In genomic region chr20:53594068-53595017, GRCh38 we compare ENCODE assay signal across 1 cellular context.
A peak's percentile ranks its signal among the peaks of the same experiment; 100 is the strongest.
TF ChIP-seq lines count a peak whose summit lies in the region.

No MANE protein-coding gene starts in this region.

TF ChIP-seq in HepG2, 621 proteins besides CTCF, POLR2A, EP300 and RAD21 (continued from another document and continues in another):
- TF ChIP-seq, protein P1, sequence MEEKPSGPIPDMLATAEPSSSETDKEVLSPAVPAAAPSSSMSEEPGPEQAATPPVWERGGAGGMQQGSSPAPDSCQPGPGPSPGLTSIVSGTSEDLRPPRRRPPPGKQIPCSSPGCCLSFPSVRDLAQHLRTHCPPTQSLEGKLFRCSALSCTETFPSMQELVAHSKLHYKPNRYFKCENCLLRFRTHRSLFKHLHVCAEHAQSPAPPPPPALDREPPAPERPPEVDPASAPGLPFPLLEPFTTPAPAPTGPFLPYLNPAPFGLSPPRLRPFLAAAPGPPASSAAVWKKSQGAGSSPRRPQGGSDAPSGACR (CRISPR knock-in tag; IDR thresholded peaks at IDR 0.05) = peak; percentile 56; the same call in 1 of the 2 replicates
- TF ChIP-seq, protein P2, sequence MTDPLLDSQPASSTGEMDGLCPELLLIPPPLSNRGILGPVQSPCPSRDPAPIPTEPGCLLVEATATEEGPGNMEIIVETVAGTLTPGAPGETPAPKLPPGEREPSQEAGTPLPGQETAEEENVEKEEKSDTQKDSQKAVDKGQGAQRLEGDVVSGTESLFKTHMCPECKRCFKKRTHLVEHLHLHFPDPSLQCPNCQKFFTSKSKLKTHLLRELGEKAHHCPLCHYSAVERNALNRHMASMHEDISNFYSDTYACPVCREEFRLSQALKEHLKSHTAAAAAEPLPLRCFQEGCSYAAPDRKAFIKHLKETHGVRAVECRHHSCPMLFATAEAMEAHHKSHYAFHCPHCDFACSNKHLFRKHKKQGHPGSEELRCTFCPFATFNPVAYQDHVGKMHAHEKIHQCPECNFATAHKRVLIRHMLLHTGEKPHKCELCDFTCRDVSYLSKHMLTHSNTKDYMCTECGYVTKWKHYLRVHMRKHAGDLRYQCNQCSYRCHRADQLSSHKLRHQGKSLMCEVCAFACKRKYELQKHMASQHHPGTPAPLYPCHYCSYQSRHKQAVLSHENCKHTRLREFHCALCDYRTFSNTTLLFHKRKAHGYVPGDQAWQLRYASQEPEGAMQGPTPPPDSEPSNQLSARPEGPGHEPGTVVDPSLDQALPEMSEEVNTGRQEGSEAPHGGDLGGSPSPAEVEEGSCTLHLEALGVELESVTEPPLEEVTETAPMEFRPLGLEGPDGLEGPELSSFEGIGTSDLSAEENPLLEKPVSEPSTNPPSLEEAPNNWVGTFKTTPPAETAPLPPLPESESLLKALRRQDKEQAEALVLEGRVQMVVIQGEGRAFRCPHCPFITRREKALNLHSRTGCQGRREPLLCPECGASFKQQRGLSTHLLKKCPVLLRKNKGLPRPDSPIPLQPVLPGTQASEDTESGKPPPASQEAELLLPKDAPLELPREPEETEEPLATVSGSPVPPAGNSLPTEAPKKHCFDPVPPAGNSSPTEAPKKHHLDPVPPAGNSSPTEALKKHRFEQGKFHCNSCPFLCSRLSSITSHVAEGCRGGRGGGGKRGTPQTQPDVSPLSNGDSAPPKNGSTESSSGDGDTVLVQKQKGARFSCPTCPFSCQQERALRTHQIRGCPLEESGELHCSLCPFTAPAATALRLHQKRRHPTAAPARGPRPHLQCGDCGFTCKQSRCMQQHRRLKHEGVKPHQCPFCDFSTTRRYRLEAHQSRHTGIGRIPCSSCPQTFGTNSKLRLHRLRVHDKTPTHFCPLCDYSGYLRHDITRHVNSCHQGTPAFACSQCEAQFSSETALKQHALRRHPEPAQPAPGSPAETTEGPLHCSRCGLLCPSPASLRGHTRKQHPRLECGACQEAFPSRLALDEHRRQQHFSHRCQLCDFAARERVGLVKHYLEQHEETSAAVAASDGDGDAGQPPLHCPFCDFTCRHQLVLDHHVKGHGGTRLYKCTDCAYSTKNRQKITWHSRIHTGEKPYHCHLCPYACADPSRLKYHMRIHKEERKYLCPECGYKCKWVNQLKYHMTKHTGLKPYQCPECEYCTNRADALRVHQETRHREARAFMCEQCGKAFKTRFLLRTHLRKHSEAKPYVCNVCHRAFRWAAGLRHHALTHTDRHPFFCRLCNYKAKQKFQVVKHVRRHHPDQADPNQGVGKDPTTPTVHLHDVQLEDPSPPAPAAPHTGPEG (CRISPR knock-in tag; IDR thresholded peaks at IDR 0.05) = no peak
- TF ChIP-seq GZF1 (CRISPR knock-in tag; IDR thresholded peaks at IDR 0.05) (no peak), ZNF337 (CRISPR knock-in tag; IDR thresholded peaks at IDR 0.05; ENCODE audit: borderline replicate concordance, low read depth) (0 out of 2 replicates have a peak, but pooled peaks have one; percentile 32), PAWR (CRISPR knock-in tag; IDR thresholded peaks at IDR 0.05; ENCODE audit: borderline replicate concordance) (no peak), NR2C2 (CRISPR knock-in tag; IDR thresholded peaks at IDR 0.05; ENCODE audit: borderline replicate concordance) (no peak), ZNF713 (CRISPR knock-in tag; IDR thresholded peaks at IDR 0.05) (no peak), KLF12 (CRISPR knock-in tag; IDR thresholded peaks at IDR 0.05; ENCODE audit: borderline replicate concordance) (0 out of 2 replicates have a peak, but pooled peaks have one; percentile 6), ZNF781 (CRISPR knock-in tag; IDR thresholded peaks at IDR 0.05; ENCODE audit: borderline replicate concordance, not compliant biosample characterization) (no peak), MAF1 (CRISPR knock-in tag; IDR thresholded peaks at IDR 0.05; ENCODE audit: borderline replicate concordance) (no peak), GATAD1 (CRISPR knock-in tag; IDR thresholded peaks at IDR 0.05) (no peak; the same call in 1 of the 2 replicates), JUN (CRISPR knock-in tag; IDR thresholded peaks at IDR 0.05) (no peak), NR2F6 (IDR thresholded peaks at IDR 0.05) (peak; percentile 45; the same call in 1 of the 2 replicates), NR2F6 (CRISPR knock-in tag; IDR thresholded peaks at IDR 0.05) (peak; percentile 62; the same call in 1 of the 2 replicates), SIX1 (CRISPR knock-in tag; IDR thresholded peaks at IDR 0.05; ENCODE audit: borderline replicate concordance) (no peak), ZNF281 (CRISPR knock-in tag; IDR thresholded peaks at IDR 0.05; ENCODE audit: borderline replicate concordance) (peak; percentile 70; the same call in 1 of the 2 replicates), PHF21A (CRISPR knock-in tag; IDR thresholded peaks at IDR 0.05) (peak; percentile 67), CENPBD1 (CRISPR knock-in tag; IDR thresholded peaks at IDR 0.05; ENCODE audit: borderline replicate concordance, low read depth) (no peak), ZNF557 (CRISPR knock-in tag; IDR thresholded peaks at IDR 0.05) (0 out of 2 replicates have a peak, but pooled peaks have one; percentile 61), MED8 (CRISPR knock-in tag; IDR thresholded peaks at IDR 0.05; ENCODE audit: insufficient replicate concordance) (peak; percentile 32), SPEN (CRISPR knock-in tag; IDR thresholded peaks at IDR 0.05; ENCODE audit: low read depth) (peak; percentile 59; the same call in 1 of the 2 replicates), FOXA3 (CRISPR knock-in tag; IDR thresholded peaks at IDR 0.05) (peak; percentile 41), SRSF1 (optimal IDR thresholded peaks at IDR 0.05; ENCODE audit: low read depth, low read length) (peak; percentile 35), DZIP1 (CRISPR knock-in tag; IDR thresholded peaks at IDR 0.05) (peak; percentile 42; the same call in 1 of the 2 replicates), MAZ (IDR thresholded peaks at IDR 0.05; ENCODE audit: borderline replicate concordance, low read depth, low read length) (peak; percentile 94), MAZ (CRISPR knock-in tag; IDR thresholded peaks at IDR 0.05; ENCODE audit: low read depth) (peak; percentile 91), ZNF326 (CRISPR knock-in tag; IDR thresholded peaks at IDR 0.05; ENCODE audit: borderline replicate concordance) (no peak), SKIL (CRISPR knock-in tag; IDR thresholded peaks at IDR 0.05; ENCODE audit: borderline replicate concordance) (peak; percentile 54)
- TF ChIP-seq, protein P3, sequence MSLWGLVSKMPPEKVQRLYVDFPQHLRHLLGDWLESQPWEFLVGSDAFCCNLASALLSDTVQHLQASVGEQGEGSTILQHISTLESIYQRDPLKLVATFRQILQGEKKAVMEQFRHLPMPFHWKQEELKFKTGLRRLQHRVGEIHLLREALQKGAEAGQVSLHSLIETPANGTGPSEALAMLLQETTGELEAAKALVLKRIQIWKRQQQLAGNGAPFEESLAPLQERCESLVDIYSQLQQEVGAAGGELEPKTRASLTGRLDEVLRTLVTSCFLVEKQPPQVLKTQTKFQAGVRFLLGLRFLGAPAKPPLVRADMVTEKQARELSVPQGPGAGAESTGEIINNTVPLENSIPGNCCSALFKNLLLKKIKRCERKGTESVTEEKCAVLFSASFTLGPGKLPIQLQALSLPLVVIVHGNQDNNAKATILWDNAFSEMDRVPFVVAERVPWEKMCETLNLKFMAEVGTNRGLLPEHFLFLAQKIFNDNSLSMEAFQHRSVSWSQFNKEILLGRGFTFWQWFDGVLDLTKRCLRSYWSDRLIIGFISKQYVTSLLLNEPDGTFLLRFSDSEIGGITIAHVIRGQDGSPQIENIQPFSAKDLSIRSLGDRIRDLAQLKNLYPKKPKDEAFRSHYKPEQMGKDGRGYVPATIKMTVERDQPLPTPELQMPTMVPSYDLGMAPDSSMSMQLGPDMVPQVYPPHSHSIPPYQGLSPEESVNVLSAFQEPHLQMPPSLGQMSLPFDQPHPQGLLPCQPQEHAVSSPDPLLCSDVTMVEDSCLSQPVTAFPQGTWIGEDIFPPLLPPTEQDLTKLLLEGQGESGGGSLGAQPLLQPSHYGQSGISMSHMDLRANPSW (CRISPR knock-in tag; IDR thresholded peaks at IDR 0.05; ENCODE audit: borderline replicate concordance) = no peak
- TF ChIP-seq, protein P4, sequence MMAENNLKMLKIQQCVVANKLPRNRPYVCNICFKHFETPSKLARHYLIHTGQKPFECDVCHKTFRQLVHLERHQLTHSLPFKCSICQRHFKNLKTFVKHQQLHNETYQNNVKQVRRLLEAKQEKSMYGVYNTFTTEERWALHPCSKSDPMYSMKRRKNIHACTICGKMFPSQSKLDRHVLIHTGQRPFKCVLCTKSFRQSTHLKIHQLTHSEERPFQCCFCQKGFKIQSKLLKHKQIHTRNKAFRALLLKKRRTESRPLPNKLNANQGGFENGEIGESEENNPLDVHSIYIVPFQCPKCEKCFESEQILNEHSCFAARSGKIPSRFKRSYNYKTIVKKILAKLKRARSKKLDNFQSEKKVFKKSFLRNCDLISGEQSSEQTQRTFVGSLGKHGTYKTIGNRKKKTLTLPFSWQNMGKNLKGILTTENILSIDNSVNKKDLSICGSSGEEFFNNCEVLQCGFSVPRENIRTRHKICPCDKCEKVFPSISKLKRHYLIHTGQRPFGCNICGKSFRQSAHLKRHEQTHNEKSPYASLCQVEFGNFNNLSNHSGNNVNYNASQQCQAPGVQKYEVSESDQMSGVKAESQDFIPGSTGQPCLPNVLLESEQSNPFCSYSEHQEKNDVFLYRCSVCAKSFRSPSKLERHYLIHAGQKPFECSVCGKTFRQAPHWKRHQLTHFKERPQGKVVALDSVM (CRISPR knock-in tag; IDR thresholded peaks at IDR 0.05) = 0 out of 2 replicates have a peak, but pooled peaks have one; percentile 31
- TF ChIP-seq, protein P5, sequence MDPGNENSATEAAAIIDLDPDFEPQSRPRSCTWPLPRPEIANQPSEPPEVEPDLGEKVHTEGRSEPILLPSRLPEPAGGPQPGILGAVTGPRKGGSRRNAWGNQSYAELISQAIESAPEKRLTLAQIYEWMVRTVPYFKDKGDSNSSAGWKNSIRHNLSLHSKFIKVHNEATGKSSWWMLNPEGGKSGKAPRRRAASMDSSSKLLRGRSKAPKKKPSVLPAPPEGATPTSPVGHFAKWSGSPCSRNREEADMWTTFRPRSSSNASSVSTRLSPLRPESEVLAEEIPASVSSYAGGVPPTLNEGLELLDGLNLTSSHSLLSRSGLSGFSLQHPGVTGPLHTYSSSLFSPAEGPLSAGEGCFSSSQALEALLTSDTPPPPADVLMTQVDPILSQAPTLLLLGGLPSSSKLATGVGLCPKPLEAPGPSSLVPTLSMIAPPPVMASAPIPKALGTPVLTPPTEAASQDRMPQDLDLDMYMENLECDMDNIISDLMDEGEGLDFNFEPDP (CRISPR knock-in tag; conservative IDR thresholded peaks at IDR 0.05) = no peak
- TF ChIP-seq, protein P6, sequence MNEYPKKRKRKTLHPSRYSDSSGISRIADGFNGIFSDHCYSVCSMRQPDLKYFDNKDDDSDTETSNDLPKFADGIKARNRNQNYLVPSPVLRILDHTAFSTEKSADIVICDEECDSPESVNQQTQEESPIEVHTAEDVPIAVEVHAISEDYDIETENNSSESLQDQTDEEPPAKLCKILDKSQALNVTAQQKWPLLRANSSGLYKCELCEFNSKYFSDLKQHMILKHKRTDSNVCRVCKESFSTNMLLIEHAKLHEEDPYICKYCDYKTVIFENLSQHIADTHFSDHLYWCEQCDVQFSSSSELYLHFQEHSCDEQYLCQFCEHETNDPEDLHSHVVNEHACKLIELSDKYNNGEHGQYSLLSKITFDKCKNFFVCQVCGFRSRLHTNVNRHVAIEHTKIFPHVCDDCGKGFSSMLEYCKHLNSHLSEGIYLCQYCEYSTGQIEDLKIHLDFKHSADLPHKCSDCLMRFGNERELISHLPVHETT (CRISPR knock-in tag; conservative IDR thresholded peaks at IDR 0.05) = no peak; the same call in 1 of the 2 replicates
